1 cellular context compared by ENCODE assay signal in genomic region chr10:97058521-97058920, GRCh38.
TF ChIP-seq lines count a peak whose summit lies in the region.

No MANE protein-coding gene starts in this region.

TF ChIP-seq in WTC11, 78 proteins besides CTCF, POLR2A, EP300 and RAD21 (continued from another document):
- TF ChIP-seq NR2C2 (CRISPR knock-in tag; IDR thresholded peaks at IDR 0.05), result no peak
- no peak for TF ChIP-seq RORB (CRISPR knock-in tag; IDR thresholded peaks at IDR 0.05)
- no peak for TF ChIP-seq SMAD4 (CRISPR knock-in tag; IDR thresholded peaks at IDR 0.05)
- no peak for TF ChIP-seq SMAD3 (CRISPR knock-in tag; IDR thresholded peaks at IDR 0.05; ENCODE audit: borderline replicate concordance)
- no peak for TF ChIP-seq ZNF232 (CRISPR knock-in tag; IDR thresholded peaks at IDR 0.05)
- no peak for TF ChIP-seq ZNF512 (CRISPR knock-in tag; IDR thresholded peaks at IDR 0.05; ENCODE audit: borderline replicate concordance)
- TF ChIP-seq CDX4 (CRISPR knock-in tag; IDR thresholded peaks at IDR 0.05; ENCODE audit: borderline replicate concordance), result no peak
- no peak for TF ChIP-seq ELF4 (CRISPR knock-in tag; IDR thresholded peaks at IDR 0.05; ENCODE audit: low read depth)
- no peak for TF ChIP-seq ATF3 (CRISPR knock-in tag; conservative IDR thresholded peaks at IDR 0.05)
